ENCODE assay signal across 8 cellular contexts in the genomic region with DNA sequence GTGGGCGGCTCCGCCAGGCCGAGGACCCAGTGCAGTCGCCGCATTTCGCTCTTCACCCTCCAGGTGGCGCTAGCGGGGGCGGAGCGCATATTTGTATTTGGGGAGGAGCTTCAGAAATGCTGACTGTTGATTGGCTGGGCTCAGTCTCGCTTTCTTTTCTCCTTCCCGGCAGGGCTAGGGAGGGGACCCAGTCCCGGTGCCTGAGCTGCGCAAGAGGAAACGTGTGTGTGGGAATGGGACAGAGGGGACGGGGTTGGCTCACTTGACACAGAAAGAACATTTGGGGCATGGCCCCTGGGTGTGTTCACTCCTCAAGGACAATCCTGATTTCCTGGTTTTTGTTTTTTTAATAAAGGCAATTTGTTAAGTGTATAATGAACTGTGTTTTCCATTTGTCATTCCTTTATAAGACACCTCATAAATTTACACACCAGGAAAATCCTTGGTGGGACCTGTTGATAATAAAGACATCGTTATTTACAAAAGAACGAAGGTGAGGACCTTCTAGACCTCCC. TPM values are rescaled to one million over a fixed set of nuclear protein-coding genes. Genes with fewer than 3 reads are reported as not detected.
A peak's percentile ranks its signal among the peaks of the same experiment; 100 is the strongest.
DNase-seq lines count a peak whose midpoint lies in the region; ATAC-seq lines count a peak whose summit lies in the region.

No MANE protein-coding gene starts in this region.

- H3K36me3 ChIP-seq in esophagus (ENCODE audit: control insufficient read depth in 2 of 2, insufficient read depth in 2 of 2, low read length in 1 of 2) (no peaks in the 10 kb centered on the region), muscle layer of duodenum (ENCODE audit: control insufficient read depth in 1 of 2, insufficient read depth in 2 of 2, low read length in 2 of 2) (no peaks in the 10 kb centered on the region)

- no peaks in the 10 kb centered on the region for H3K9me3 Mint-ChIP-seq in IgD-negative memory B cell

- H3K4me1 Mint-ChIP-seq in IgD-negative memory B cell, result peaks cover 6 to 18% (median 10%) of the 10 kb centered on the region in 3 donors

- H3K27ac Mint-ChIP-seq in IgD-negative memory B cell, result peak overlapping the region; percentile 94 to 99 (median 98)

- H3K27me3 ChIP-seq in esophagus (ENCODE audit: control insufficient read depth in 1 of 2, insufficient read depth in 2 of 2, low read length in 2 of 2), result no peaks in the 10 kb centered on the region
- H3K27me3 ChIP-seq in muscle layer of duodenum (ENCODE audit: low read depth, low read length), result no peaks in the 10 kb centered on the region

- H3K9me3 ChIP-seq in esophagus (ENCODE audit: control insufficient read depth in 2 of 2, insufficient read depth in 1 of 2, low read depth in 1 of 2, low read length in 1 of 2) (no peaks in the 10 kb centered on the region), muscle layer of duodenum (ENCODE audit: control insufficient read depth in 1 of 2, low read length in 2 of 2) (no peaks in the 10 kb centered on the region)

- peak; percentile 93 for DNase-seq in DMS153 treated with DMSO at 0.1 percent for 48 hours (lab: John Stamatoyannopoulos, UW; ENCODE audit: unreplicated experiment)
- DNase-seq in OCI-M1 (lab: John Stamatoyannopoulos, UW), result peak; percentile 96
- peak; percentile 92 for DNase-seq in activated T-cell treated with anti-CD3 and anti-CD28 coated beads for 48 hours (ENCODE audit: low read depth)
- peak; percentile 91 to 93 for DNase-seq in stimulated activated CD8-positive, alpha-beta memory T cell treated with anti-CD3 and anti-CD28 coated beads, Interleukin-7, amount 100 ng/mL, for 1 hour (ENCODE audit: low read depth in 2 of 2)

- peak; percentile 81 for ATAC-seq in GM21528 (IDR thresholded peaks at IDR 0.05; ENCODE audit: low FRiP score, unreplicated experiment)

- 0 to 1% methylated on average over 18 of the region's 18 CpGs for WGBS in esophagus, 2 donors

- H3K27me3 Mint-ChIP-seq in IgD-negative memory B cell, result no peaks in the 10 kb centered on the region

- H3K4me3 ChIP-seq in esophagus (ENCODE audit: low read depth in 1 of 2, low read length in 2 of 2) (peak overlapping the region; percentile 26 to 43), muscle layer of duodenum (ENCODE audit: low read depth in 1 of 2, low read length in 2 of 2) (peak overlapping the region; percentile 50 to 85)

- peak overlapping the region; percentile 89 to 99 (median 94) for H3K4me3 Mint-ChIP-seq in IgD-negative memory B cell

- H3K36me3 Mint-ChIP-seq in IgD-negative memory B cell, result no peaks in the 10 kb centered on the region

- H3K4me1 ChIP-seq in esophagus (ENCODE audit: control insufficient read depth in 2 of 2, insufficient read depth in 2 of 2, low read length in 1 of 2) (peaks cover 3 to 5% of the 10 kb centered on the region in 2 donors), muscle layer of duodenum (ENCODE audit: control insufficient read depth in 1 of 2, insufficient read depth in 2 of 2, low read length in 2 of 2) (peaks cover 3 to 4% of the 10 kb centered on the region in 2 donors)

- H3K27ac ChIP-seq in esophagus (ENCODE audit: low read depth in 2 of 2, low read length in 1 of 2) (peak overlapping the region; percentile 38 to 68), muscle layer of duodenum (ENCODE audit: low read length) (peak overlapping the region; percentile 91)

RNA-seq across cellular contexts. Expression of gene DNMT3A, which starts 20.4 kb away (rescaled TPM):
- polyA plus RNA-seq in IgD-negative memory B cell, result 4.9 TPM
- 1 to 10 TPM; 5.0 to 7.3 TPM for polyA plus RNA-seq in esophagus

Comparison
In these comparisons a context has a peak if more than half of its experiments do, and no peak if none do; other contexts are left out.
1. Peak in every context shown above with its lines: DNase-seq, ATAC-seq, H3K4me3 ChIP-seq and H3K27ac ChIP-seq.